8 cellular contexts compared by ENCODE assay signal in genomic region chr16:57576429-57576870, GRCh38. TPM values are rescaled to one million over a fixed set of nuclear protein-coding genes. Genes with fewer than 3 reads are reported as not detected.
DNase-seq lines count a peak whose midpoint lies in the region; ATAC-seq and TF ChIP-seq lines count a peak whose summit lies in the region.

No MANE protein-coding gene starts in this region.

- no peaks in the 10 kb centered on the region for H3F3A ChIP-seq in OCI-LY1 (ENCODE audit: insufficient read depth, low read length)

- H3K36me3 Mint-ChIP-seq in natural killer cell, result no peaks in the 10 kb centered on the region
- H3K36me3 Mint-ChIP-seq in stimulated activated naive B cell treated with anti-CD40 and anti-IgM and Interleukin-4, amounts not matched to agents 10 μg/mL and 1 μg/mL and 100 μg/mL, for 72 hours, result peaks cover 7 to 43% of the 10 kb centered on the region in 2 donors

- H3K9me3 ChIP-seq in OCI-LY1 (ENCODE audit: low read length), result no peaks in the 10 kb centered on the region

- H3K27me3 Mint-ChIP-seq in natural killer cell (ENCODE audit: low read depth in 2 of 2), result no peaks in the 10 kb centered on the region
- H3K27me3 Mint-ChIP-seq in stimulated activated naive B cell treated with anti-CD40 and anti-IgM and Interleukin-4, amounts not matched to agents 10 μg/mL and 1 μg/mL and 100 μg/mL, for 72 hours, result no peaks in the 10 kb centered on the region

- ATAC-seq in GM18868 (IDR thresholded peaks at IDR 0.05; ENCODE audit: unreplicated experiment), result peak; percentile 76
- ATAC-seq in natural killer cell, result peak; percentile 58 to 70 (median 69)
- ATAC-seq in stimulated activated naive B cell treated with anti-CD40 and anti-IgM and Interleukin-4, amounts not matched to agents 10 μg/mL and 1 μg/mL and 100 μg/mL, for 72 hours (replicated peaks), result peak; percentile 86 to 92

- no peak overlapping the region for H3K4me3 ChIP-seq in AG09309 (ENCODE audit: control insufficient read depth, low read depth, low read length)
- no peak overlapping the region for H3K4me3 ChIP-seq in OCI-LY1 (ENCODE audit: low read depth, low read length, poor library complexity, severe bottlenecking)

- no peaks in the 10 kb centered on the region; the same call in 1 of the 2 replicates for H3K27me3 ChIP-seq in OCI-LY1 (ENCODE audit: insufficient read depth, low read length)

- no peak overlapping the region for H3K4me2 ChIP-seq in OCI-LY1 (ENCODE audit: low read length)

- H3K4me1 Mint-ChIP-seq in natural killer cell, result peaks cover 50 to 61% of the 10 kb centered on the region in 2 donors
- peaks cover 47 to 50% of the 10 kb centered on the region in 2 donors for H3K4me1 Mint-ChIP-seq in stimulated activated naive B cell treated with anti-CD40 and anti-IgM and Interleukin-4, amounts not matched to agents 10 μg/mL and 1 μg/mL and 100 μg/mL, for 72 hours

- H3K4me3 Mint-ChIP-seq in natural killer cell, result peak overlapping the region; percentile 82
- no peak overlapping the region for H3K4me3 Mint-ChIP-seq in stimulated activated naive B cell treated with anti-CD40 and anti-IgM and Interleukin-4, amounts not matched to agents 10 μg/mL and 1 μg/mL and 100 μg/mL, for 72 hours

- no peak overlapping the region for H3K27ac ChIP-seq in OCI-LY1 (ENCODE audit: low read depth, low read length, poor library complexity, severe bottlenecking)

- H3K36me3 ChIP-seq in OCI-LY1 (ENCODE audit: insufficient read depth, low read length), result no peaks in the 10 kb centered on the region

- DNase-seq in AG09309 (ENCODE audit: low read depth) (peak; percentile 5), HT1080 (ENCODE audit: low read depth) (peak; percentile 56), erythroblast (lab: John Stamatoyannopoulos, UW) (peak; percentile 63 to 83), natural killer cell (peak; percentile 86)
- DNase-seq in activated CD8-positive, alpha-beta memory T cell treated with anti-CD3 and anti-CD28 coated beads, Interleukin-2, amount 50 U/mL, for 4 hours, result peak; percentile 85
- peak; percentile 68 for DNase-seq in stimulated activated naive B cell treated with anti-CD40 and anti-IgM and Interleukin-4, amounts not matched to agents 10 μg/mL and 1 μg/mL and 100 μg/mL, for 72 hours

- H4K20me1 ChIP-seq in OCI-LY1 (ENCODE audit: insufficient read depth, low read length), result no peaks in the 10 kb centered on the region

- H3K9ac ChIP-seq in OCI-LY1 (ENCODE audit: low read length), result no peak overlapping the region

- H3K9me2 ChIP-seq in OCI-LY1 (ENCODE audit: low read depth, low read length), result no peaks in the 10 kb centered on the region

- H3K4me1 ChIP-seq in OCI-LY1 (ENCODE audit: insufficient read depth, low read length, severe bottlenecking), result no peaks in the 10 kb centered on the region

- TF ChIP-seq POLR2A in erythroblast (IDR thresholded peaks at IDR 0.05; ENCODE audit: low read length), result no peak

- H3K9me3 Mint-ChIP-seq in natural killer cell, result no peaks in the 10 kb centered on the region
- H3K9me3 Mint-ChIP-seq in stimulated activated naive B cell treated with anti-CD40 and anti-IgM and Interleukin-4, amounts not matched to agents 10 μg/mL and 1 μg/mL and 100 μg/mL, for 72 hours, result peaks cover 0 to 3% of the 10 kb centered on the region in 2 donors

- TF ChIP-seq CTCF in AG09309 (IDR thresholded peaks at IDR 0.05; ENCODE audit: control insufficient read depth, insufficient read depth, low read depth, low read length, missing control alignments) (peak; percentile 97), OCI-LY1 (IDR thresholded peaks at IDR 0.05; ENCODE audit: low read length) (peak; percentile 92), natural killer cell (IDR thresholded peaks at IDR 0.05) (peak; percentile 87)

- intact Hi-C loops in natural killer cell (cut with micrococcal nuclease), result loop anchor here (1.0 to 10.0 kb wide), 7 partner anchors 39 to 429 kb away; partner anchors contain the start of genes CCDC102A and KATNB1

- H2AFZ ChIP-seq in OCI-LY1 (ENCODE audit: low read length), result no peak overlapping the region

- H3K27ac Mint-ChIP-seq in natural killer cell, result peak overlapping the region; percentile 94 to 97
- peak overlapping the region; percentile 51 for H3K27ac Mint-ChIP-seq in stimulated activated naive B cell treated with anti-CD40 and anti-IgM and Interleukin-4, amounts not matched to agents 10 μg/mL and 1 μg/mL and 100 μg/mL, for 72 hours

- H3K79me2 ChIP-seq in OCI-LY1 (ENCODE audit: insufficient read depth, low read length), result no peaks in the 10 kb centered on the region

RNA-seq across cellular contexts. Expression of gene ADGRG5, which starts 34.0 kb away (rescaled TPM):
- total RNA-seq in HT1080 (2014; rRNA removed; shearing (Covaris generic)), result not detected in 2 replicates
- 0.03 and 0.06 TPM in 2 replicates for polyA plus RNA-seq in HT1080 (2015; cell fraction: cytosol; rRNA removed)
- polyA plus RNA-seq in HT1080 (2015; cell fraction: nucleus; rRNA removed), result 0.09 TPM in 1 of 2 replicates, not detected in the other
- 100 to 1,000 TPM in 1 of 3 donors, 10 to 100 TPM in 2; 83.2 to 118 (median 94.5) TPM for total RNA-seq in natural killer cell

RNA-seq across cellular contexts. Expression of gene CCDC102A, which starts 40.1 kb away (rescaled TPM):
- 10.4 and 13.7 TPM in 2 replicates for total RNA-seq in HT1080 (2014; rRNA removed; shearing (Covaris generic))
- 7.6 and 9.5 TPM in 2 replicates for polyA plus RNA-seq in HT1080 (2015; cell fraction: cytosol; rRNA removed)
- polyA plus RNA-seq in HT1080 (2015; cell fraction: nucleus; rRNA removed), result 5.0 and 7.8 TPM in 2 replicates
- 10 to 100 TPM; 15.5 to 24.4 (median 17.1) TPM for total RNA-seq in natural killer cell

RNA-seq across cellular contexts. Expression of gene ADGRG1, which starts 52.0 kb away (rescaled TPM):
- total RNA-seq in HT1080 (2014; rRNA removed; shearing (Covaris generic)), result 11.5 and 18.9 TPM in 2 replicates
- polyA plus RNA-seq in HT1080 (2015; cell fraction: cytosol; rRNA removed), result 38.4 and 40.5 TPM in 2 replicates
- polyA plus RNA-seq in HT1080 (2015; cell fraction: nucleus; rRNA removed), result 43.5 and 54.5 TPM in 2 replicates
- total RNA-seq in natural killer cell, result 100 to 1,000 TPM; 830 to 949 (median 858) TPM

Comparison
In these comparisons a context has a peak if more than half of its experiments do, and no peak if none do; other contexts are left out.
1. DNase-seq: peak in every context shown above with its lines; median percentile 86 in natural killer cell; 85 in activated CD8-positive, alpha-beta memory T cell treated with anti-CD3 and anti-CD28 coated beads, Interleukin-2, amount 50 U/mL, for 4 hours; 73 in erythroblast; 68 in stimulated activated naive B cell treated with anti-CD40 and anti-IgM and Interleukin-4, amounts not matched to agents 10 μg/mL and 1 μg/mL and 100 μg/mL, for 72 hours; 56 in HT1080; 5 in AG09309.
2. RNA of gene ADGRG5, which starts 34.0 kb away (total RNA-seq): 83.2 to 118 TPM in natural killer cell; not detected in HT1080; every median in the first group is over 10 times any median in the second.
3. RNA of gene ADGRG1, which starts 52.0 kb away (total RNA-seq): 830 to 949 TPM in natural killer cell; 11.5 to 18.9 TPM in HT1080; every median in the first group is over 10 times any median in the second.
4. Peak in every context shown above with its lines, with median percentiles within 50 percentile points of each other: CTCF ChIP-seq and ATAC-seq.